In the genomic region with DNA sequence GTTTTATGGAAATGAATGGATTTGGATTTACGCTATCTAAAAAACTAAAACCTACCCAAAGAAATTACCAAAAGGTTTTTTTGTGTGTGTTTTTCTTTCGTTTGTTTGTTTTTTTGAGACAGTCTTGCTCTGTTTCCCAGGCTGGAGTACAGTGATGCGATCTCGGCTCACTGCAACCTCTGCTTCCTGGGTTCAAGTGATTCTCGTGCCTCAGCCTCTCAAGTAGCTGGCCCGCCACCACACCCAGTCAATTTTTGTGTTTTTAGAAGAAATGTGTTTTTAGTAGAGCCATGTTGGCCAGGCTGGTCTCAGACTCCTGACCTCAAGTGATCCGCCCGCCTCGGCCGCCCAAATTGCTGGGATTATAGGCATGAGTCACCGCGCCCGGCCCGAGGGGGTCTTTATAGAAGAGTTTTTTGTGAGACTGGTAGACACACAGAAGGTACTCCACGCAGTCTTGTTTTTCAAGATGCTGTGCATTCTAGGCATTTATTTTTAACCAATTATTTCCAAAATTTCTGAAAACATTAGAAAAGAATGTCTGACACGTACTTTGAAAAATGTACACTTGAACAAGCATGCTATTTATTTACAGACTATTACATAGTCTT, we compare ENCODE assay signal across 10 cellular contexts.
DNase-seq lines count a peak whose midpoint lies in the region; ATAC-seq and TF ChIP-seq lines count a peak whose summit lies in the region.
"Had no signal": no experiment of that assay in that cellular context is flagged by ENCODE, and none has a peak within 500 bp of the region (broad histone marks: within the 10 kb centered on the region; RNA-seq: fewer than 3 reads in every experiment).

No MANE protein-coding gene starts in this region.

- DNase-seq in Right ventricle myocardium inferior (ENCODE audit: missing footprints) (peak; percentile 66), heart left ventricle (no peak), RWPE2 (ENCODE audit: low spot score) (peak; percentile 66), epithelial cell of esophagus (ENCODE audit: low read depth) (peak; percentile 31), NCI-H1092 (lab: John Stamatoyannopoulos, UW) (no peak), NCI-H2081 treated with DMSO at 0.1 percent for 48 hours (lab: John Stamatoyannopoulos, UW) (no peak)
- DNase-seq: esophagus squamous epithelium, MV-4-11 had no signal

- TF ChIP-seq POLR2A in heart left ventricle (IDR thresholded peaks at IDR 0.05) = no peak

- H3K9me3 ChIP-seq in heart left ventricle (no peaks in the 10 kb centered on the region), RWPE2 (ENCODE audit: severe bottlenecking) (no peaks in the 10 kb centered on the region), skeletal muscle satellite cell (replicated peaks; ENCODE audit: low read length) (no peaks in the 10 kb centered on the region)
- H3K9me3 ChIP-seq: esophagus squamous epithelium had no signal

- peak overlapping the region; percentile 62 for H3K9ac ChIP-seq in skeletal muscle satellite cell (ENCODE audit: low read depth, low read length)

- no peaks in the 10 kb centered on the region for H3K27me3 ChIP-seq in heart left ventricle
- H3K27me3 ChIP-seq in RWPE2 (ENCODE audit: insufficient read depth, poor library complexity, severe bottlenecking) = no peaks in the 10 kb centered on the region
- H3K27me3 ChIP-seq in skeletal muscle satellite cell (ENCODE audit: control insufficient read depth, insufficient read depth, low read length) = no peaks in the 10 kb centered on the region
- H3K27me3 ChIP-seq: esophagus squamous epithelium had no signal

- H3K36me3 ChIP-seq in heart left ventricle (no peaks in the 10 kb centered on the region), RWPE2 (ENCODE audit: low read depth) (no peaks in the 10 kb centered on the region), skeletal muscle satellite cell (ENCODE audit: insufficient read depth, low read length) (peaks cover 4% of the 10 kb centered on the region)
- H3K36me3 ChIP-seq: esophagus squamous epithelium had no signal

- H3K27ac ChIP-seq in heart left ventricle (no peak overlapping the region), RWPE2 (ENCODE audit: poor library complexity, severe bottlenecking) (peak overlapping the region; percentile 96)
- H3K27ac ChIP-seq: esophagus squamous epithelium had no signal

- peak overlapping the region; percentile 67 for H3K4me2 ChIP-seq in skeletal muscle satellite cell (ENCODE audit: low read length)

- H3K4me1 ChIP-seq in heart left ventricle = peaks cover 0 to 18% (median 9%) of the 10 kb centered on the region in 12 donors
- peaks cover 56% of the 10 kb centered on the region for H3K4me1 ChIP-seq in RWPE2 (ENCODE audit: insufficient read depth, poor library complexity, severe bottlenecking)
- peaks cover 58% of the 10 kb centered on the region for H3K4me1 ChIP-seq in skeletal muscle satellite cell (ENCODE audit: control insufficient read depth, insufficient read depth, low read length)
- H3K4me1 ChIP-seq: esophagus squamous epithelium had no signal

- intact Hi-C loops in Right ventricle myocardium inferior (cut with DNase I) = no loop called here
- intact Hi-C loops in heart left ventricle (cut with DNase I) = loop anchor here in 1 of 10 donors (5.0 kb wide), 1 partner anchor 78 kb away; no protein-coding TSS in a partner anchor

- TF ChIP-seq CTCF in heart left ventricle (IDR thresholded peaks at IDR 0.05) = no peak
- TF ChIP-seq CTCF in RWPE2 (IDR thresholded peaks at IDR 0.05; ENCODE audit: poor library complexity, severe bottlenecking) = no peak
- TF ChIP-seq CTCF in epithelial cell of esophagus (IDR thresholded peaks at IDR 0.05; ENCODE audit: insufficient read depth, low read depth, low read length, missing control alignments) = no peak

- WGBS in heart left ventricle, 4 donors = 93 to 97% (median 94%) methylated on average over 16 of the region's 16 CpGs

- ATAC-seq in Right ventricle myocardium inferior (no peak), heart left ventricle (no peak), RWPE2 (ENCODE audit: low read depth) (peak; percentile 43), GM19463 (IDR thresholded peaks at IDR 0.05; ENCODE audit: unreplicated experiment) (no peak)

- no peak overlapping the region for H3K4me3 ChIP-seq in heart left ventricle
- no peak overlapping the region for H3K4me3 ChIP-seq in RWPE2 (ENCODE audit: severe bottlenecking)
- H3K4me3 ChIP-seq in epithelial cell of esophagus (ENCODE audit: low read length) = no peak overlapping the region
- H3K4me3 ChIP-seq in skeletal muscle satellite cell (ENCODE audit: low read length) = peak overlapping the region; percentile 27
- H3K4me3 ChIP-seq: esophagus squamous epithelium had no signal

Comparison
In these comparisons a context has a peak if more than half of its experiments do, and no peak if none do; other contexts are left out.
1. DNase-seq: peak in Right ventricle myocardium inferior (single experiment), RWPE2 (single experiment) and epithelial cell of esophagus (single experiment); none in heart left ventricle (0 of 5), NCI-H1092 (single experiment) and NCI-H2081 treated with DMSO at 0.1 percent for 48 hours (single experiment).